In the genomic region with DNA sequence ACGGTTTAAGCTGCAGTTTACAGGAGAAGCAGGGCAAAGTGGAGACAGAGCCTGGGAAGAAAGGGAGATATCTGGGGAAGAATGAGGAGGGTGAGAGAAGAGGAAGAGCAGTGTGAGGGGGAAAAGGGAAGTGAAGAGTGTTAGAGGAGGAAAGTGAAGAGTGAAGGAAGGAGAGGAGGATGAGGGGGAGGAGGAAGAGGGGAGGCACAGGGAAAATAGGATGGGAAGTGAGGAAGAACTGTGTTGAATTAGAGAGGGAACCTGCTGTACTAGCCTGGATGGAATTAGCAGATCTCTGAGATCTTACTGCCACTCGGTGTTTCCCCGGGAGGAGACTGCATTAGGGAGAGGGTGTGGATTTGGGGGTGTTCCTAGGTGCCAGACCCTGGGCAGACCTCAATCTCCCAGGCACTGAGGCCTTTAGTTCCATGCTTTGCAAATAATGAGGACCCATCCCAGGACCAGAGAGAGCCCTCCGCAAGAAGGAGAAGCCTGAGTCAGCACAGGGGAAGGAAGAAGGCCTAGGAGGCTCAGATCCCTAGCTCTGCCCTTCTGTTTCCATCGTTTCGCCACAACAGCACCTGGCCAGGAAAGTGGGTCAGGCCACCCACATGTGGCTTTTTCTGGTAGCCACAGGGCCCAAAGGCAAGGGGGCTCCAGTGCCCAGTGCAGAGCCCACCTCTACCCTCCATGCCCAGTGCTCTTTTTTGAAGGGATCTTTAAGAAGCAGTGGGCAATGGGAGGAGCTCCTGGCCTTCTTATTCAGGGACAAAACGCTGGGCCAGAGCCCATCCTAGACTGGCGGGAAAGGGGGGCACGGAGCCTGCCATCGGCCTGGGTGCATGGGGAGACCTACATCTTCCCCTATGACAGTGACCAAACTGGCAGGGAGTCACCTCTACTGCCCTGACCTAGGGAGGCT, we compare ENCODE assay signal across 2 cellular contexts.
TF ChIP-seq lines count a peak whose summit lies in the region.

No MANE protein-coding gene starts in this region.

TF ChIP-seq in SK-N-SH, 30 proteins besides CTCF, POLR2A, EP300 and RAD21 (continued from another document):
- TF ChIP-seq, protein P1, sequence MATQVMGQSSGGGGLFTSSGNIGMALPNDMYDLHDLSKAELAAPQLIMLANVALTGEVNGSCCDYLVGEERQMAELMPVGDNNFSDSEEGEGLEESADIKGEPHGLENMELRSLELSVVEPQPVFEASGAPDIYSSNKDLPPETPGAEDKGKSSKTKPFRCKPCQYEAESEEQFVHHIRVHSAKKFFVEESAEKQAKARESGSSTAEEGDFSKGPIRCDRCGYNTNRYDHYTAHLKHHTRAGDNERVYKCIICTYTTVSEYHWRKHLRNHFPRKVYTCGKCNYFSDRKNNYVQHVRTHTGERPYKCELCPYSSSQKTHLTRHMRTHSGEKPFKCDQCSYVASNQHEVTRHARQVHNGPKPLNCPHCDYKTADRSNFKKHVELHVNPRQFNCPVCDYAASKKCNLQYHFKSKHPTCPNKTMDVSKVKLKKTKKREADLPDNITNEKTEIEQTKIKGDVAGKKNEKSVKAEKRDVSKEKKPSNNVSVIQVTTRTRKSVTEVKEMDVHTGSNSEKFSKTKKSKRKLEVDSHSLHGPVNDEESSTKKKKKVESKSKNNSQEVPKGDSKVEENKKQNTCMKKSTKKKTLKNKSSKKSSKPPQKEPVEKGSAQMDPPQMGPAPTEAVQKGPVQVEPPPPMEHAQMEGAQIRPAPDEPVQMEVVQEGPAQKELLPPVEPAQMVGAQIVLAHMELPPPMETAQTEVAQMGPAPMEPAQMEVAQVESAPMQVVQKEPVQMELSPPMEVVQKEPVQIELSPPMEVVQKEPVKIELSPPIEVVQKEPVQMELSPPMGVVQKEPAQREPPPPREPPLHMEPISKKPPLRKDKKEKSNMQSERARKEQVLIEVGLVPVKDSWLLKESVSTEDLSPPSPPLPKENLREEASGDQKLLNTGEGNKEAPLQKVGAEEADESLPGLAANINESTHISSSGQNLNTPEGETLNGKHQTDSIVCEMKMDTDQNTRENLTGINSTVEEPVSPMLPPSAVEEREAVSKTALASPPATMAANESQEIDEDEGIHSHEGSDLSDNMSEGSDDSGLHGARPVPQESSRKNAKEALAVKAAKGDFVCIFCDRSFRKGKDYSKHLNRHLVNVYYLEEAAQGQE (IDR thresholded peaks at IDR 0.05; ENCODE audit: low read depth, low read length): no peak
- TF ChIP-seq NFIC (IDR thresholded peaks at IDR 0.05; ENCODE audit: borderline replicate concordance) (no peak), FOXM1 (IDR thresholded peaks at IDR 0.05; ENCODE audit: low read depth) (no peak), EZH2phosphoT487 (IDR thresholded peaks at IDR 0.05; ENCODE audit: borderline replicate concordance, low read depth) (no peak), FOXJ3 (CRISPR knock-in tag; IDR thresholded peaks at IDR 0.05) (no peak)
- TF ChIP-seq, protein P2, sequence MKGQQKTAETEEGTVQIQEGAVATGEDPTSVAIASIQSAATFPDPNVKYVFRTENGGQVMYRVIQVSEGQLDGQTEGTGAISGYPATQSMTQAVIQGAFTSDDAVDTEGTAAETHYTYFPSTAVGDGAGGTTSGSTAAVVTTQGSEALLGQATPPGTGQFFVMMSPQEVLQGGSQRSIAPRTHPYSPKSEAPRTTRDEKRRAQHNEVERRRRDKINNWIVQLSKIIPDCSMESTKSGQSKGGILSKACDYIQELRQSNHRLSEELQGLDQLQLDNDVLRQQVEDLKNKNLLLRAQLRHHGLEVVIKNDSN (IDR thresholded peaks at IDR 0.05; ENCODE audit: borderline replicate concordance, low read depth): no peak
TF ChIP-seq in SK-N-SH: peak in this region for 0.

TF ChIP-seq in SK-N-SH treated with all-trans-retinoic acid at 6 μM for 48 hours, 23 proteins besides CTCF, POLR2A, EP300 and RAD21:
- TF ChIP-seq, protein P3, sequence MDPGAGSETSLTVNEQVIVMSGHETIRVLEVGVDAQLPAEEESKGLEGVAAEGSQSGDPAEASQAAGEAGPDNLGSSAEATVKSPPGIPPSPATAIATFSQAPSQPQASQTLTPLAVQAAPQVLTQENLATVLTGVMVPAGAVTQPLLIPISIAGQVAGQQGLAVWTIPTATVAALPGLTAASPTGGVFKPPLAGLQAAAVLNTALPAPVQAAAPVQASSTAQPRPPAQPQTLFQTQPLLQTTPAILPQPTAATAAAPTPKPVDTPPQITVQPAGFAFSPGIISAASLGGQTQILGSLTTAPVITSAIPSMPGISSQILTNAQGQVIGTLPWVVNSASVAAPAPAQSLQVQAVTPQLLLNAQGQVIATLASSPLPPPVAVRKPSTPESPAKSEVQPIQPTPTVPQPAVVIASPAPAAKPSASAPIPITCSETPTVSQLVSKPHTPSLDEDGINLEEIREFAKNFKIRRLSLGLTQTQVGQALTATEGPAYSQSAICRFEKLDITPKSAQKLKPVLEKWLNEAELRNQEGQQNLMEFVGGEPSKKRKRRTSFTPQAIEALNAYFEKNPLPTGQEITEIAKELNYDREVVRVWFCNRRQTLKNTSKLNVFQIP (CRISPR knock-in tag; IDR thresholded peaks at IDR 0.05; ENCODE audit: borderline replicate concordance, low read depth): no peak
- TF ChIP-seq TCF4 (CRISPR knock-in tag; IDR thresholded peaks at IDR 0.05; ENCODE audit: borderline replicate concordance) (no peak), ZC3H10 (CRISPR knock-in tag; IDR thresholded peaks at IDR 0.05) (no peak)
- TF ChIP-seq, protein P4, sequence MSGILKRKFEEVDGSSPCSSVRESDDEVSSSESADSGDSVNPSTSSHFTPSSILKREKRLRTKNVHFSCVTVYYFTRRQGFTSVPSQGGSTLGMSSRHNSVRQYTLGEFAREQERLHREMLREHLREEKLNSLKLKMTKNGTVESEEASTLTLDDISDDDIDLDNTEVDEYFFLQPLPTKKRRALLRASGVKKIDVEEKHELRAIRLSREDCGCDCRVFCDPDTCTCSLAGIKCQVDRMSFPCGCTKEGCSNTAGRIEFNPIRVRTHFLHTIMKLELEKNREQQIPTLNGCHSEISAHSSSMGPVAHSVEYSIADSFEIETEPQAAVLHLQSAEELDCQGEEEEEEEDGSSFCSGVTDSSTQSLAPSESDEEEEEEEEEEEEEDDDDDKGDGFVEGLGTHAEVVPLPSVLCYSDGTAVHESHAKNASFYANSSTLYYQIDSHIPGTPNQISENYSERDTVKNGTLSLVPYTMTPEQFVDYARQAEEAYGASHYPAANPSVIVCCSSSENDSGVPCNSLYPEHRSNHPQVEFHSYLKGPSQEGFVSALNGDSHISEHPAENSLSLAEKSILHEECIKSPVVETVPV (CRISPR knock-in tag; IDR thresholded peaks at IDR 0.05): no peak
